ENCODE assay signal across 19 cellular contexts in genomic region chrX:155995476-155995875, GRCh38. TPM values are rescaled to one million over a fixed set of nuclear protein-coding genes. Genes with fewer than 3 reads are reported as not detected.
A peak's percentile ranks its signal among the peaks of the same experiment; 100 is the strongest.
DNase-seq lines count a peak whose midpoint lies in the region; ATAC-seq and TF ChIP-seq lines count a peak whose summit lies in the region.
"Had no signal": no experiment of that assay in that cellular context is flagged by ENCODE, and none has a peak within 500 bp of the region (broad histone marks: within the 10 kb centered on the region; RNA-seq: fewer than 3 reads in every experiment).

No MANE protein-coding gene starts in this region.

- no peak for DNase-seq in activated CD4-positive, alpha-beta T cell treated with anti-CD3 and anti-CD28 coated beads, Interleukin-2, amount 10 ng/mL, durations not matched to agents 7 days and 5 days
- no peak for DNase-seq in activated CD4-positive, alpha-beta T cell treated with anti-CD3 and anti-CD28 coated beads for 1 hour
- DNase-seq in activated naive CD8-positive, alpha-beta T cell treated with anti-CD3 and anti-CD28 coated beads, Interleukin-2, amount 10 ng/mL, durations not matched to agents 7 days and 5 days, result no peak
- DNase-seq in activated naive CD8-positive, alpha-beta T cell treated with anti-CD3 and anti-CD28 coated beads for 36 hours, result no peak
- DNase-seq in stimulated activated naive CD4-positive, alpha-beta T cell treated with Interleukin-2 at 50 U/mL for 16 hours (lab: John Stamatoyannopoulos, UW), result no peak
- DNase-seq: AML-193; Calu3; CD8-positive, alpha-beta T cell; DMS 273 treated with DMSO at 0.1 percent for 48 hours; DMS53; DND-41; EL; H9 had no signal

- ATAC-seq in activated naive CD8-positive, alpha-beta T cell treated with anti-CD3 and anti-CD28 coated beads, Interleukin-2, amount 10 ng/mL, durations not matched to agents 7 days and 5 days (ENCODE audit: low read depth), result no peak
- no peak for ATAC-seq in GM18873 (IDR thresholded peaks at IDR 0.05; ENCODE audit: low FRiP score, unreplicated experiment)
- ATAC-seq: A549; CD8-positive, alpha-beta T cell; GM12878 had no signal

- H3K36me3 Mint-ChIP-seq in activated CD4-positive, alpha-beta T cell treated with anti-CD3 and anti-CD28 coated beads, Interleukin-2, amount 10 ng/mL, durations not matched to agents 7 days and 5 days (ENCODE audit: low read depth), result no peaks in the 10 kb centered on the region
- peaks cover 2% of the 10 kb centered on the region for H3K36me3 Mint-ChIP-seq in activated naive CD8-positive, alpha-beta T cell treated with anti-CD3 and anti-CD28 coated beads, Interleukin-2, amount 10 ng/mL, durations not matched to agents 7 days and 5 days
- H3K36me3 Mint-ChIP-seq in activated naive CD8-positive, alpha-beta T cell treated with anti-CD3 and anti-CD28 coated beads for 36 hours, result no peaks in the 10 kb centered on the region
- H3K36me3 Mint-ChIP-seq: CD8-positive, alpha-beta T cell had no signal

- peaks cover 46% of the 10 kb centered on the region for H3K4me1 Mint-ChIP-seq in activated CD4-positive, alpha-beta T cell treated with anti-CD3 and anti-CD28 coated beads, Interleukin-2, amount 10 ng/mL, durations not matched to agents 7 days and 5 days
- peaks cover 39% of the 10 kb centered on the region for H3K4me1 Mint-ChIP-seq in activated naive CD8-positive, alpha-beta T cell treated with anti-CD3 and anti-CD28 coated beads, Interleukin-2, amount 10 ng/mL, durations not matched to agents 7 days and 5 days
- peaks cover 12% of the 10 kb centered on the region for H3K4me1 Mint-ChIP-seq in activated naive CD8-positive, alpha-beta T cell treated with anti-CD3 and anti-CD28 coated beads for 36 hours
- H3K4me1 Mint-ChIP-seq: H9 had no signal

- no peak for TF ChIP-seq CTCF in VCaP (conservative IDR thresholded peaks at IDR 0.05)

- no peaks in the 10 kb centered on the region for H3K9me3 Mint-ChIP-seq in activated CD4-positive, alpha-beta T cell treated with anti-CD3 and anti-CD28 coated beads, Interleukin-2, amount 10 ng/mL, durations not matched to agents 7 days and 5 days
- peaks cover 1% of the 10 kb centered on the region for H3K9me3 Mint-ChIP-seq in activated naive CD8-positive, alpha-beta T cell treated with anti-CD3 and anti-CD28 coated beads, Interleukin-2, amount 10 ng/mL, durations not matched to agents 7 days and 5 days
- no peaks in the 10 kb centered on the region for H3K9me3 Mint-ChIP-seq in activated naive CD8-positive, alpha-beta T cell treated with anti-CD3 and anti-CD28 coated beads for 36 hours
- H3K9me3 Mint-ChIP-seq: CD8-positive, alpha-beta T cell had no signal

- H3K27ac Mint-ChIP-seq in activated CD4-positive, alpha-beta T cell treated with anti-CD3 and anti-CD28 coated beads, Interleukin-2, amount 10 ng/mL, durations not matched to agents 7 days and 5 days, result peak overlapping the region; percentile 63
- H3K27ac Mint-ChIP-seq in activated naive CD8-positive, alpha-beta T cell treated with anti-CD3 and anti-CD28 coated beads, Interleukin-2, amount 10 ng/mL, durations not matched to agents 7 days and 5 days, result peak overlapping the region; percentile 60
- H3K27ac Mint-ChIP-seq in activated naive CD8-positive, alpha-beta T cell treated with anti-CD3 and anti-CD28 coated beads for 36 hours, result no peak overlapping the region
- H3K27ac Mint-ChIP-seq: H9 had no signal

- POLR2A ChIA-PET in activated CD4-positive, alpha-beta T cell treated with anti-CD3 and anti-CD28 coated beads, Interleukin-2, amount 10 ng/mL, durations not matched to agents 7 days and 5 days (lab: Charles Lee), result no interaction called here
- POLR2A ChIA-PET in activated naive CD8-positive, alpha-beta T cell treated with anti-CD3 and anti-CD28 coated beads, Interleukin-2, amount 10 ng/mL, durations not matched to agents 7 days and 5 days (lab: Charles Lee), result no interaction called here

- H3K27me3 Mint-ChIP-seq in activated CD4-positive, alpha-beta T cell treated with anti-CD3 and anti-CD28 coated beads, Interleukin-2, amount 10 ng/mL, durations not matched to agents 7 days and 5 days, result no peaks in the 10 kb centered on the region
- H3K27me3 Mint-ChIP-seq in activated naive CD8-positive, alpha-beta T cell treated with anti-CD3 and anti-CD28 coated beads, Interleukin-2, amount 10 ng/mL, durations not matched to agents 7 days and 5 days, result no peaks in the 10 kb centered on the region
- H3K27me3 Mint-ChIP-seq in activated naive CD8-positive, alpha-beta T cell treated with anti-CD3 and anti-CD28 coated beads for 36 hours, result no peaks in the 10 kb centered on the region

- H3K27ac ChIP-seq in VCaP, result peak overlapping the region; percentile 68
- H3K27ac ChIP-seq: 22Rv1, A549 had no signal

- no peak overlapping the region for H3K4me3 Mint-ChIP-seq in activated CD4-positive, alpha-beta T cell treated with anti-CD3 and anti-CD28 coated beads, Interleukin-2, amount 10 ng/mL, durations not matched to agents 7 days and 5 days
- H3K4me3 Mint-ChIP-seq in activated naive CD8-positive, alpha-beta T cell treated with anti-CD3 and anti-CD28 coated beads, Interleukin-2, amount 10 ng/mL, durations not matched to agents 7 days and 5 days, result peak overlapping the region; percentile 4
- no peak overlapping the region for H3K4me3 Mint-ChIP-seq in activated naive CD8-positive, alpha-beta T cell treated with anti-CD3 and anti-CD28 coated beads for 36 hours
- H3K4me3 Mint-ChIP-seq: CD8-positive, alpha-beta T cell; H9 had no signal

- CTCF ChIA-PET in activated CD4-positive, alpha-beta T cell treated with anti-CD3 and anti-CD28 coated beads, Interleukin-2, amount 10 ng/mL, durations not matched to agents 7 days and 5 days (lab: Charles Lee), result no interaction called here

RNA-seq across cellular contexts. Expression of gene IL9R, which starts 2.0 kb away (rescaled TPM):
- 10 to 100 TPM; 24.2 to 25.2 TPM for total RNA-seq in activated CD4-positive, alpha-beta T cell treated with anti-CD3 and anti-CD28 coated beads, Interleukin-2, amount 10 ng/mL, durations not matched to agents 7 days and 5 days
- total RNA-seq in activated naive CD8-positive, alpha-beta T cell treated with anti-CD3 and anti-CD28 coated beads, Interleukin-2, amount 10 ng/mL, durations not matched to agents 7 days and 5 days, result 10 to 100 TPM; 30.5 to 31.4 TPM
- total RNA-seq in activated naive CD8-positive, alpha-beta T cell treated with anti-CD3 and anti-CD28 coated beads for 36 hours, result 1 to 10 TPM; 1.4 to 1.5 TPM
- total RNA-seq: Calu3, G401 had no signal

Comparison
In these comparisons a context has a peak if more than half of its experiments do, and no peak if none do; other contexts are left out.
1. RNA of gene IL9R, which starts 2.0 kb away (total RNA-seq): 30.5 to 31.4 TPM in activated naive CD8-positive, alpha-beta T cell treated with anti-CD3 and anti-CD28 coated beads, Interleukin-2, amount 10 ng/mL, durations not matched to agents 7 days and 5 days and 24.2 to 25.2 TPM in activated CD4-positive, alpha-beta T cell treated with anti-CD3 and anti-CD28 coated beads, Interleukin-2, amount 10 ng/mL, durations not matched to agents 7 days and 5 days; 1.4 to 1.5 TPM in activated naive CD8-positive, alpha-beta T cell treated with anti-CD3 and anti-CD28 coated beads for 36 hours; every median in the first group is over 4 times any median in the second.